ENCODE assay signal across 9 cellular contexts in the genomic region with DNA sequence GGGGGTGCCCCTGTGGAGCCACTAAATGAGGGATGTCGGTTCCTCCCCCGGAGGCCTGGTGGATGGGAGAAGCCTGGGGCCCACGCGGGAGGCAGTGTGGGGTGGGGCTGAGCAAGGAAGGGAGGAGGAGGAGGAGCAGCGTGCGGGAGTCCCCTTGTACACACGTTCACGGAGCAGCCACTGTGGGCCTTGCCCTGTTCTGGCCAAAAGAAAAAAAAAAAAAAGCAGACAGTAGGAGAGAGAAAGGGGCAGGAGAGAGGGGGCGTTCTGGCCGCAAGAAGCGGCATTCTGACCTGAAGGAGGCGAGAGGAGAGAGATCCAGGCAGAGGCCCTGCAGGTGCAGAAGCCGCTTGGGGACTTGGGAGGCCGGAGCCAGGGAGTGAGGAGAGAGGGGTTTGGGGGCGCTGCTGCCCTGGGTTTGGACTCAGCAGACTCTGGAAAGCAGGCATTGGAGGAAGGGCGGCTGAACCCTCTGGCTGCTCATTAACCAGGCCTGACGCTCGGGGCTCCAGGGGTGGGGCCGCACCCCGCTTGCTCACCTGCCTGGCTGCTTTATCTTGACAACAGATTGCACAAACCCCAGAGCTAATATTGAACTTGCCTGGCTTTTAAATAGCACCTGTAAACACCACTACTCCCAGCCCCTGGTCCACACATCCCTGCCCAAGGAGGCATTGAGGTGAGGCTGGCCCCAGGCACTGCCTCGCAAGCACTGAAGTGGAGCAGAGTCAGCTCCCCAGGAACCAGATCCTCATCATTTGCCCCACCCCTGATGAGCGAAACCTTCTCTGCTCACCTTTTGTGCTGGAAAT.
DNase-seq lines count a peak whose midpoint lies in the region; ATAC-seq and TF ChIP-seq lines count a peak whose summit lies in the region.
"Had no signal": no experiment of that assay in that cellular context is flagged by ENCODE, and none has a peak within 500 bp of the region (broad histone marks: within the 10 kb centered on the region; RNA-seq: fewer than 3 reads in every experiment).

No MANE protein-coding gene starts in this region.

- no peak overlapping the region for H3K4me3 ChIP-seq in gastrocnemius medialis

- H3K36me3 Mint-ChIP-seq in activated CD4-positive, alpha-beta T cell treated with anti-CD3 and anti-CD28 coated beads, Interleukin-2, amount 10 ng/mL, durations not matched to agents 7 days and 5 days (ENCODE audit: low read depth) = no peaks in the 10 kb centered on the region

- POLR2A ChIA-PET in activated CD4-positive, alpha-beta T cell treated with anti-CD3 and anti-CD28 coated beads, Interleukin-2, amount 10 ng/mL, durations not matched to agents 7 days and 5 days (lab: Charles Lee) = no interaction called here

- TF ChIP-seq POLR2A in gastrocnemius medialis (IDR thresholded peaks at IDR 0.05) = no peak

- H3K9me3 Mint-ChIP-seq in activated CD4-positive, alpha-beta T cell treated with anti-CD3 and anti-CD28 coated beads, Interleukin-2, amount 10 ng/mL, durations not matched to agents 7 days and 5 days = no peaks in the 10 kb centered on the region

- CTCF ChIA-PET in activated CD4-positive, alpha-beta T cell treated with anti-CD3 and anti-CD28 coated beads, Interleukin-2, amount 10 ng/mL, durations not matched to agents 7 days and 5 days (lab: Charles Lee) = interaction anchor here (3.6 to 5.1 kb wide), 2 partner anchors 188 to 194 kb away, joined by 11 to 55 read pairs; a partner anchor contains a TSS

- no peaks in the 10 kb centered on the region for H3K36me3 ChIP-seq in gastrocnemius medialis

- H3K27me3 Mint-ChIP-seq in activated CD4-positive, alpha-beta T cell treated with anti-CD3 and anti-CD28 coated beads, Interleukin-2, amount 10 ng/mL, durations not matched to agents 7 days and 5 days = peaks cover 2% of the 10 kb centered on the region

- H3K4me3 Mint-ChIP-seq in activated CD4-positive, alpha-beta T cell treated with anti-CD3 and anti-CD28 coated beads, Interleukin-2, amount 10 ng/mL, durations not matched to agents 7 days and 5 days = no peak overlapping the region

- H3K4me1 ChIP-seq in gastrocnemius medialis = peaks cover 0 to 5% of the 10 kb centered on the region in 2 donors

- ATAC-seq in sciatic nerve (peak; percentile 43), GM21529 (IDR thresholded peaks at IDR 0.05; ENCODE audit: unreplicated experiment) (no peak), gastrocnemius medialis (no peak)

- H3K9me3 ChIP-seq in gastrocnemius medialis = no peaks in the 10 kb centered on the region

- intact Hi-C loops in head of caudate nucleus (cut with DNase I) (loop anchor here (10.0 kb wide), 2 partner anchors 148 to 192 kb away; a partner anchor contains a TSS), sciatic nerve (cut with DNase I) (loop anchor here (10.0 kb wide), 1 partner anchor 182 kb away; no protein-coding TSS in a partner anchor), gastrocnemius medialis (cut with DNase I; ENCODE audit: low total_unique reads) (loop anchor here (10.0 kb wide), 1 partner anchor 292 kb away; no protein-coding TSS in a partner anchor)

- H3K27ac Mint-ChIP-seq in activated CD4-positive, alpha-beta T cell treated with anti-CD3 and anti-CD28 coated beads, Interleukin-2, amount 10 ng/mL, durations not matched to agents 7 days and 5 days = peak overlapping the region; percentile 13

- DNase-seq in activated CD4-positive, alpha-beta T cell treated with anti-CD3 and anti-CD28 coated beads, Interleukin-2, amount 10 ng/mL, durations not matched to agents 7 days and 5 days = no peak
- no peak for DNase-seq in activated CD4-positive, alpha-beta T cell treated with anti-CD3 and anti-CD28 coated beads, Interleukin-2, amount 50 U/mL, for 1 hour
- DNase-seq in NCI-H69 (lab: John Stamatoyannopoulos, UW) (peak; percentile 91), head of caudate nucleus (peak in 34 of 42 donors; percentile 0 to 89 (median 63)), sciatic nerve (ENCODE audit: low spot score) (peak; percentile 61), 8988T (no peak), gastrocnemius medialis (no peak)

- no peaks in the 10 kb centered on the region for H3K27me3 ChIP-seq in gastrocnemius medialis

- in situ Hi-C loops in gastrocnemius medialis (cut with MboI; ENCODE audit: low sequenced_read_pairs in 4 of 4) = loop anchor here in 1 of 4 donors (25.0 kb wide), 1 partner anchor 290 kb away; no protein-coding TSS in a partner anchor

- peaks cover 2% of the 10 kb centered on the region for H3K4me1 Mint-ChIP-seq in activated CD4-positive, alpha-beta T cell treated with anti-CD3 and anti-CD28 coated beads, Interleukin-2, amount 10 ng/mL, durations not matched to agents 7 days and 5 days

- H3K27ac ChIP-seq in gastrocnemius medialis = no peak overlapping the region
- H3K27ac ChIP-seq: C4-2B had no signal

- TF ChIP-seq CTCF in gastrocnemius medialis (IDR thresholded peaks at IDR 0.05 in 4 of 5, conservative IDR thresholded peaks at IDR 0.05 in 1 of 5) = no peak

Comparison
In these comparisons a context has a peak if more than half of its experiments do, and no peak if none do; other contexts are left out.
1. DNase-seq: peak in NCI-H69 (single experiment), head of caudate nucleus (34 of 42) and sciatic nerve (single experiment); none in activated CD4-positive, alpha-beta T cell treated with anti-CD3 and anti-CD28 coated beads, Interleukin-2, amount 10 ng/mL, durations not matched to agents 7 days and 5 days (single experiment), activated CD4-positive, alpha-beta T cell treated with anti-CD3 and anti-CD28 coated beads, Interleukin-2, amount 50 U/mL, for 1 hour (single experiment), 8988T (single experiment) and gastrocnemius medialis (0 of 2).